ENCODE assay signal across 16 cellular contexts in genomic region chr11:129704831-129705230, GRCh38.
"Had no signal": no experiment of that assay in that cellular context is flagged by ENCODE, and none has a peak within 500 bp of the region (broad histone marks: within the 10 kb centered on the region; RNA-seq: fewer than 3 reads in every experiment).

No MANE protein-coding gene starts in this region.

- H3K9me3 ChIP-seq: heart left ventricle, left ventricle myocardium inferior, spleen had no signal

- H3K9me3 Mint-ChIP-seq: nephron progenitor cell had no signal

- H3K4me1 ChIP-seq: heart left ventricle, left ventricle myocardium inferior, spleen had no signal

- H3K4me1 Mint-ChIP-seq: naive B cell; nephron progenitor cell; stimulated activated naive B cell treated with anti-CD40 and anti-IgM and Interleukin-4, amounts not matched to agents 10 μg/mL and 1 μg/mL and 100 μg/mL, for 72 hours had no signal

- H3K36me3 Mint-ChIP-seq: naive B cell; stimulated activated naive B cell treated with anti-CD40 and anti-IgM and Interleukin-4, amounts not matched to agents 10 μg/mL and 1 μg/mL and 100 μg/mL, for 72 hours had no signal

- DNase-seq: cortex of kidney; effector memory CD4-positive, alpha-beta T cell; heart left ventricle; hippocampal formation; left ventricle myocardium inferior; mesenchymal stem cell; naive B cell; nephron progenitor cell; posterior cingulate gyrus; spleen; stimulated activated CD4-positive, alpha-beta T cell treated with anti-CD3 and anti-CD28 coated beads, Interleukin-15, amount 100 ng/mL, for 24 hours; stimulated activated CD4-positive, alpha-beta T cell treated with anti-CD3 and anti-CD28 coated beads, Interleukin-1b, Interleukin-23, amount 100 ng/mL, for 48 hours; stimulated activated CD4-positive, alpha-beta T cell treated with anti-CD3 and anti-CD28 coated beads, Interleukin-4, amount 100 ng/mL, for 24 hours; stimulated activated naive B cell treated with anti-CD40 and anti-IgM and Interleukin-4, amounts not matched to agents 10 μg/mL and 1 μg/mL and 100 μg/mL, for 72 hours had no signal

- H3K27ac ChIP-seq: dorsolateral prefrontal cortex, heart left ventricle, left ventricle myocardium inferior, spleen had no signal

- H3K27ac Mint-ChIP-seq: naive B cell; nephron progenitor cell; stimulated activated naive B cell treated with anti-CD40 and anti-IgM and Interleukin-4, amounts not matched to agents 10 μg/mL and 1 μg/mL and 100 μg/mL, for 72 hours had no signal

- ATAC-seq: heart left ventricle; stimulated activated naive B cell treated with anti-CD40 and anti-IgM and Interleukin-4, amounts not matched to agents 10 μg/mL and 1 μg/mL and 100 μg/mL, for 72 hours had no signal

- H3K4me3 ChIP-seq: dorsolateral prefrontal cortex, heart left ventricle, left ventricle myocardium inferior, lung, spleen had no signal

- H3K36me3 ChIP-seq: heart left ventricle, left ventricle myocardium inferior, spleen had no signal

- H3K4me3 Mint-ChIP-seq: naive B cell; nephron progenitor cell; stimulated activated naive B cell treated with anti-CD40 and anti-IgM and Interleukin-4, amounts not matched to agents 10 μg/mL and 1 μg/mL and 100 μg/mL, for 72 hours had no signal
